19 cellular contexts compared by ENCODE assay signal in the genomic region with DNA sequence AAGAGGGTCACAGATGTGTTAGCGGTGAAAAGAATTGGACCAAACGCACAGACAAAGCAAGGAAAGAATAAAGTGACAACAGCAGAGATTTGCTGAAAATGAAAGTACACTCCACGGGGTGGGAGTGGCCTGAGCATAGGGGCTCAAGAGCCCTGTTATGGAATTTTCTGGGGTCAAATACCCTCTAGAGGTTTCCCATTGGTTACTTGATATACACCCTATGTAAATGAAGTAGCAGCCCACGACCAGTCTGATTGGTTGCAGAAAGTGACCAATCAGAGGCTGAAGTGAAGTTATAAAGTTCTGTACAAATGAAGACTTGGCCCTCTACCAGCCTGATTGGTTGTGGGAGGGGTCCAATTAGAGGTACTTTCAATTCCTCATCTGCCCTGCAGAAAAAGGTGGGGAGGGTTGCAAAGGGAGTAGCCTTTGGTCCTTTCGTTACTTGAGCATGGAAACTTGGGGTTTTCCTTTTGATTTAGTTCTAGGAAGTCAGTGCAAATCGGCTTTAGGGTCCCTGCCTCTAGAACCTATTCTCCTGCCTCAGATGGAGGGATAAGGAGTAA.
"Had no signal": no experiment of that assay in that cellular context is flagged by ENCODE, and none has a peak within 500 bp of the region (broad histone marks: within the 10 kb centered on the region; RNA-seq: fewer than 3 reads in every experiment).

No MANE protein-coding gene starts in this region.

- ATAC-seq: activated naive CD8-positive, alpha-beta T cell treated with anti-CD3 and anti-CD28 coated beads, Interleukin-2, amount 50 U/mL, for 24 hours; activated T-helper 17 cell treated with anti-CD3 and anti-CD28 coated beads, Interleukin-2, amount 50 U/mL, for 72 hours; right cardiac atrium had no signal

- H3K4me3 ChIP-seq: esophagus squamous epithelium, skin epidermis, transverse colon had no signal

- H3K9me3 ChIP-seq: esophagus squamous epithelium, transverse colon had no signal

- H3K27ac ChIP-seq: esophagus squamous epithelium, skin epidermis, transverse colon had no signal

- H3K4me1 ChIP-seq: esophagus squamous epithelium, transverse colon had no signal

- DNase-seq: activated CD4-positive, alpha-beta T cell treated with anti-CD3 and anti-CD28 coated beads, Interleukin-2, amount 50 U/mL, for 4 hours; activated CD4-positive, CD25-positive, alpha-beta regulatory T cell treated with anti-CD3 and anti-CD28 coated beads, Interleukin-2, amount 50 U/mL, for 72 hours; activated naive CD4-positive, alpha-beta T cell treated with anti-CD3 and anti-CD28 coated beads for 36 hours; activated naive CD8-positive, alpha-beta T cell treated with anti-CD3 and anti-CD28 coated beads, Interleukin-2, amount 50 U/mL, for 24 hours; activated T-cell treated with anti-CD3 and anti-CD28 coated beads for 4 hours; aorta; cortex of kidney; effector CD4-positive, alpha-beta T cell; esophagus squamous epithelium; foreskin fibroblast; immature natural killer cell; occipital lobe; right cardiac atrium; stimulated activated CD4-positive, alpha-beta T cell treated with anti-CD3 and anti-CD28 coated beads, Interleukin-15, amount 100 ng/mL, for 24 hours; stimulated activated CD4-positive, alpha-beta T cell treated with anti-CD3 and anti-CD28 coated beads, Interleukin-4, amount 100 ng/mL, for 24 hours; stimulated activated naive CD4-positive, alpha-beta T cell; transverse colon had no signal

- H3K27me3 ChIP-seq: esophagus squamous epithelium, transverse colon had no signal

- H3K36me3 ChIP-seq: esophagus squamous epithelium, transverse colon had no signal
